In the genomic region with DNA sequence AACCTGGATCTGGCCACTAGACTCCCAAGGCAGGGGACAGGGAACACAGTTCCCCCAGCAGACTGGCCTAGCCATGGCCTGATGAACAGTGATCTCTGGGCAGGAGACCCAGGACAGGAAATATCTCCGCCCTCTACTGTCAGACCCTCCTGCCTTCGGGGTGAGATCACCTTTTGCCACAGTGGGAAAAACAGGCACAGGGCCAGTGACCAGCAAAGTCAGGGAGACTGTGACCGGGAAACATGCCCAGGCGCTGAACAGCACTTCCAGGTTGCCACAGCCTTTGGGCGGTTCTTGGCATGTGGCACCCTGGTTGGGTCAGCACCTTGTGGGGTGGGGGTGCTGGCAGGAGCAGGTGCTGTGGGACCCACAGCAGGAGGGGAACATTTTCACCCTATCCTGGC, we compare ENCODE assay signal across 1 cellular context.
TF ChIP-seq lines count a peak whose summit lies in the region.

No MANE protein-coding gene starts in this region.

TF ChIP-seq in K562, 482 proteins besides CTCF, POLR2A, EP300 and RAD21:
- no peak for TF ChIP-seq THRAP3 (IDR thresholded peaks at IDR 0.05; ENCODE audit: borderline replicate concordance)
- TF ChIP-seq STAG1 (CRISPR knock-in tag; IDR thresholded peaks at IDR 0.05; ENCODE audit: borderline replicate concordance), result 0 out of 2 replicates have a peak, but pooled peaks have one; percentile 12
